ENCODE assay signal across 36 cellular contexts in genomic region chr2:140356697-140357096, GRCh38.
"Had no signal": no experiment of that assay in that cellular context is flagged by ENCODE, and none has a peak within 500 bp of the region (broad histone marks: within the 10 kb centered on the region; RNA-seq: fewer than 3 reads in every experiment).

No MANE protein-coding gene starts in this region.

- H3K4me1 ChIP-seq: adrenal gland, body of pancreas, breast epithelium had no signal

- H3K27ac ChIP-seq: adrenal gland, body of pancreas, brain microvascular endothelial cell, breast epithelium, VCaP had no signal

- H3K4me3 ChIP-seq: adrenal gland, body of pancreas, breast epithelium had no signal

- DNase-seq: activated B cell treated with CpG ODN at 0.5 μM for 24 hours; activated CD4-positive, alpha-beta memory T cell treated with anti-CD3 and anti-CD28 coated beads for 36 hours; activated CD4-positive, alpha-beta T cell treated with anti-CD3 and anti-CD28 coated beads for 4 hours; activated CD4-positive, alpha-beta T cell treated with anti-CD3 and anti-CD28 coated beads, Interleukin-2, amount 10 ng/mL, durations not matched to agents 24 days and 14 days; activated CD4-positive, alpha-beta T cell treated with anti-CD3 and anti-CD28 coated beads, Interleukin-2, amount 50 U/mL, for 1 hour; activated CD4-positive, alpha-beta T cell treated with anti-CD3 and anti-CD28 coated beads, Interleukin-2, amount 50 U/mL, for 4 hours; activated CD4-positive, CD25-positive, alpha-beta regulatory T cell treated with anti-CD3 and anti-CD28 coated beads, Interleukin-2, amount 50 U/mL, for 72 hours; activated CD8-positive, alpha-beta memory T cell treated with anti-CD3 and anti-CD28 coated beads, Interleukin-2, amount 50 U/mL, for 4 hours; activated CD8-positive, alpha-beta T cell treated with anti-CD3 and anti-CD28 coated beads for 36 hours; activated effector memory CD4-positive, alpha-beta T cell treated with anti-CD3 and anti-CD28 coated beads, Interleukin-2, amount 50 U/mL, for 16 hours; activated gamma-delta T cell treated with Interleukin-2 at 50 U/mL for 16 hours; activated naive CD4-positive, alpha-beta T cell; activated naive CD4-positive, alpha-beta T cell treated with anti-CD3 and anti-CD28 coated beads for 36 hours; activated naive CD4-positive, alpha-beta T cell treated with anti-CD3 and anti-CD28 coated beads, Interleukin-2, amount 50 U/mL, for 16 hours; activated naive CD8-positive, alpha-beta T cell treated with anti-CD3 and anti-CD28 coated beads for 36 hours; activated T-cell treated with anti-CD3 and anti-CD28 coated beads for 4 hours; activated T-cell treated with anti-CD3 and anti-CD28 coated beads, Interleukin-2, amount 50 U/mL, for 1 hour; activated T-cell treated with anti-CD3 and anti-CD28 coated beads, Interleukin-2, amount 50 U/mL, for 4 hours; activated T-cell treated with anti-CD3 and anti-CD28 coated beads, Interleukin-2, amount 50 U/mL, for 72 hours; adrenal gland; amniotic stem cell; aorta; body of pancreas; brain microvascular endothelial cell; central memory CD4-positive, alpha-beta T cell; T-helper 2 cell; T-helper 9 cell had no signal

- H3K9me3 Mint-ChIP-seq: activated B cell treated with CpG ODN at 0.5 μM for 24 hours; activated CD4-positive, alpha-beta T cell treated with anti-CD3 and anti-CD28 coated beads, Interleukin-2, amount 10 ng/mL, durations not matched to agents 24 days and 14 days; activated naive CD8-positive, alpha-beta T cell treated with anti-CD3 and anti-CD28 coated beads for 36 hours; activated T-cell treated with anti-CD3 and anti-CD28 coated beads, Interleukin-2, amount 50 U/mL, for 4 hours; activated T-helper 1 cell treated with anti-CD3 and anti-CD28 coated beads, Interleukin-12 subunit alpha, Interleukin-12 subunit beta, Interleukin-2, Interleukin-4 antibody, amounts not matched to agents 30 ng/mL and 10 ng/mL and 1 ng/mL, durations not matched to agents 14 hours and 24 hours and 36 hours; T-helper 1 cell treated with Interleukin-12 subunit alpha and Interleukin-12 subunit beta and Interleukin-4 antibody, amounts not matched to agents 30 μg/mL and 1 μg/mL, for 36 hours had no signal

- FAIRE-seq: astrocyte, TTC549 had no signal

- H3K27ac Mint-ChIP-seq: activated B cell treated with CpG ODN at 0.5 μM for 24 hours; activated CD4-positive, alpha-beta memory T cell treated with anti-CD3 and anti-CD28 coated beads for 36 hours; activated CD4-positive, alpha-beta T cell treated with anti-CD3 and anti-CD28 coated beads, Interleukin-2, amount 10 ng/mL, durations not matched to agents 24 days and 14 days; activated CD8-positive, alpha-beta T cell treated with anti-CD3 and anti-CD28 coated beads for 36 hours; activated naive CD4-positive, alpha-beta T cell treated with anti-CD3 and anti-CD28 coated beads for 36 hours; activated naive CD4-positive, alpha-beta T cell treated with anti-CD3 and anti-CD28 coated beads, Interleukin-2, amount 50 U/mL, for 72 hours; activated naive CD8-positive, alpha-beta T cell treated with anti-CD3 and anti-CD28 coated beads for 36 hours; activated T-cell treated with anti-CD3 and anti-CD28 coated beads, Interleukin-2, amount 50 U/mL, for 72 hours; activated T-helper 1 cell treated with anti-CD3 and anti-CD28 coated beads, Interleukin-12 subunit alpha, Interleukin-12 subunit beta, Interleukin-2, Interleukin-4 antibody, amounts not matched to agents 30 ng/mL and 10 ng/mL and 1 ng/mL, durations not matched to agents 14 hours and 24 hours and 36 hours; activated T-helper 17 cell treated with anti-CD3 and anti-CD28 coated beads, Interleukin-2, amount 50 U/mL, for 72 hours; T-helper 1 cell treated with Interleukin-12 subunit alpha and Interleukin-12 subunit beta and Interleukin-4 antibody, amounts not matched to agents 30 μg/mL and 1 μg/mL, for 36 hours; T-helper 2 cell treated with Interferon-gamma antibody and Interleukin-4, amounts not matched to agents 5 μg/mL and 100 μg/mL, for 36 hours had no signal

- H3K27me3 Mint-ChIP-seq: activated B cell treated with CpG ODN at 0.5 μM for 24 hours; activated CD4-positive, alpha-beta memory T cell treated with anti-CD3 and anti-CD28 coated beads for 36 hours; activated CD4-positive, alpha-beta T cell treated with anti-CD3 and anti-CD28 coated beads, Interleukin-2, amount 10 ng/mL, durations not matched to agents 24 days and 14 days; activated CD8-positive, alpha-beta T cell treated with anti-CD3 and anti-CD28 coated beads for 36 hours; activated naive CD8-positive, alpha-beta T cell treated with anti-CD3 and anti-CD28 coated beads for 36 hours; activated T-helper 17 cell treated with anti-CD3 and anti-CD28 coated beads, Interleukin-2, amount 50 U/mL, for 72 hours had no signal

- H3K4me3 Mint-ChIP-seq: activated B cell treated with CpG ODN at 0.5 μM for 24 hours; activated CD4-positive, alpha-beta memory T cell treated with anti-CD3 and anti-CD28 coated beads for 36 hours; activated CD4-positive, alpha-beta T cell treated with anti-CD3 and anti-CD28 coated beads, Interleukin-2, amount 10 ng/mL, durations not matched to agents 24 days and 14 days; activated CD8-positive, alpha-beta T cell treated with anti-CD3 and anti-CD28 coated beads for 36 hours; activated naive CD4-positive, alpha-beta T cell treated with anti-CD3 and anti-CD28 coated beads for 36 hours; activated naive CD8-positive, alpha-beta T cell treated with anti-CD3 and anti-CD28 coated beads for 36 hours; activated T-cell treated with anti-CD3 and anti-CD28 coated beads, Interleukin-2, amount 50 U/mL, for 4 hours; activated T-cell treated with anti-CD3 and anti-CD28 coated beads, Interleukin-2, amount 50 U/mL, for 72 hours; activated T-helper 1 cell treated with anti-CD3 and anti-CD28 coated beads, Interleukin-12 subunit alpha, Interleukin-12 subunit beta, Interleukin-2, Interleukin-4 antibody, amounts not matched to agents 30 ng/mL and 10 ng/mL and 1 ng/mL, durations not matched to agents 14 hours and 24 hours and 36 hours; activated T-helper 17 cell treated with anti-CD3 and anti-CD28 coated beads, Interleukin-2, amount 50 U/mL, for 72 hours; T-helper 1 cell treated with Interleukin-12 subunit alpha and Interleukin-12 subunit beta and Interleukin-4 antibody, amounts not matched to agents 30 μg/mL and 1 μg/mL, for 36 hours; T-helper 2 cell treated with Interferon-gamma antibody and Interleukin-4, amounts not matched to agents 5 μg/mL and 100 μg/mL, for 36 hours had no signal

- H3K36me3 Mint-ChIP-seq: activated CD4-positive, alpha-beta memory T cell treated with anti-CD3 and anti-CD28 coated beads for 36 hours; activated naive CD4-positive, alpha-beta T cell treated with anti-CD3 and anti-CD28 coated beads, Interleukin-2, amount 50 U/mL, for 72 hours; activated naive CD8-positive, alpha-beta T cell treated with anti-CD3 and anti-CD28 coated beads for 36 hours had no signal

- H3K4me1 Mint-ChIP-seq: activated B cell treated with CpG ODN at 0.5 μM for 24 hours; activated CD4-positive, alpha-beta T cell treated with anti-CD3 and anti-CD28 coated beads, Interleukin-2, amount 10 ng/mL, durations not matched to agents 24 days and 14 days; activated naive CD8-positive, alpha-beta T cell treated with anti-CD3 and anti-CD28 coated beads for 36 hours; activated T-helper 17 cell treated with anti-CD3 and anti-CD28 coated beads, Interleukin-2, amount 50 U/mL, for 72 hours had no signal

- H3K9me3 ChIP-seq: adrenal gland, body of pancreas, breast epithelium had no signal

- ATAC-seq: activated CD8-positive, alpha-beta T cell treated with anti-CD3 and anti-CD28 coated beads for 36 hours; activated naive CD4-positive, alpha-beta T cell treated with anti-CD3 and anti-CD28 coated beads, Interleukin-2, amount 50 U/mL, for 72 hours; activated T-cell treated with anti-CD3 and anti-CD28 coated beads, Interleukin-2, amount 50 U/mL, for 4 hours; activated T-cell treated with anti-CD3 and anti-CD28 coated beads, Interleukin-2, amount 50 U/mL, for 72 hours; activated T-helper 17 cell treated with anti-CD3 and anti-CD28 coated beads, Interleukin-2, amount 50 U/mL, for 72 hours; body of pancreas had no signal

- H3K27me3 ChIP-seq: adrenal gland, body of pancreas, brain microvascular endothelial cell, breast epithelium had no signal

- H3K36me3 ChIP-seq: adrenal gland, brain microvascular endothelial cell, breast epithelium had no signal
